In the genomic region with DNA sequence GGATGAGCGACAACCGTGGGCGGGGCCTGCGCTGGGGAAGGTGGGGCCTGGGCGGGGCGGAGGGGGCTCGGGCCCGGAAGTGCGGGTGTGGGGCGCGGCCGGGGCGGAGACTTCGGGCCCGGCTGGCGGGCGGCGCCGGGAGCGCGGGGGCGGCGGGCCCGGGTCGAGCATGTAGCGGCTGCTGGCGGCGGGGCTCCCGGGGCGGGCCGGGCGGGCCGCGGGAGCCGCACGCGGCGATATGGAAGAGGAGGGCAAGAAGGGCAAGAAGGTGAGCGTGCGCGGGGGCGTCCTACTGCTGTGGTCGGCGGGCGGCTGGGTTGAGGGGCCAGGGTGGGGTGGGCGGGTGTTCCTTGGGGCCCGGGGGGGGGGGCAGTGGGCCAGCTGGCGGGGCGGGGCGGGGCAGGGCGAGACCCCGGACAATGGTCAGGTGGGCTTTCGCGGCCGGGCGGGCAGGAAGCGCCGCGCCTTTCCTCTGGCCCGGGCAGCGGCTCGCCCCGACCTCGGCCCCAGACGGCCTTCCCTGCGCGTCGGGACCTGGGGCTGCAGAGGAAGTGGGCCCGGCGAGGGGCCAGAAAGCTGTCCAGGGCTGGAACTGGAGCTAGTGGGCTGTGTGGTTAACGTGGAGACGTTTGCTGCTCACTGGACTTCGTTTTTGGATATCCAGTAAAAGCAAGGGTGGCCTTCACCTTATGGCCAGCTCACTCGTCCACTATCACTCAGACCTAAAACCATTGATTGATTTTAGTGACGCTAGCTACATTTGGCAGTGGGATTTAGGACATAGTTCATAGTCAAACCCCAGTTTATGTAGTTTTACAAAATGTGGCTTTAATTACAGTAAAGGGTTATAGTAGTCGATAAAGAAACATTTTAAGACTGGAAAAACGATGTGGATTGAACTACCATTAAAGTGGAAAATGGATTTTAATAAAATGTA, we compare ENCODE assay signal across 8 cellular contexts. TPM values are rescaled to one million over a fixed set of nuclear protein-coding genes. Genes with fewer than 3 reads are reported as not detected.
A peak's percentile ranks its signal among the peaks of the same experiment; 100 is the strongest.
DNase-seq lines count a peak whose midpoint lies in the region; ATAC-seq and TF ChIP-seq lines count a peak whose summit lies in the region.

TSS of gene CCM2 (plus strand) at position 106 of the 937 bp plus-strand sequence. CDS start at position 239, 133 bp downstream.

- H3K4me1 ChIP-seq in BLaER1 treated with 17β-estradiol and CSF1 and Interleukin-3, amounts not matched to agents 10 nM and 100 nM, result peaks cover 46 to 70% (median 61%) of the 10 kb centered on the region in 10 experiments
- peaks cover 0 to 18% of the 10 kb centered on the region in 2 donors for H3K4me1 ChIP-seq in ascending aorta

- H3K27ac ChIP-seq in BLaER1 treated with 17β-estradiol and CSF1 and Interleukin-3, amounts not matched to agents 10 nM and 100 nM, result peak within 1 kb of the TSS; percentile 78 to 90 (median 86)
- H3K27ac ChIP-seq in ascending aorta, result peak within 1 kb of the TSS; percentile 93 to 96

- TF ChIP-seq CTCF in ascending aorta (IDR thresholded peaks at IDR 0.05), result no peak

- H3K27me3 ChIP-seq in BLaER1 treated with 17β-estradiol and CSF1 and Interleukin-3, amounts not matched to agents 10 nM and 100 nM, result no peaks in the 10 kb centered on the region
- H3K27me3 ChIP-seq in ascending aorta, result no peaks in the 10 kb centered on the region

- peak; percentile 34 for DNase-seq in GM19238 (ENCODE audit: insufficient read length, low spot score)
- peak; percentile 24 for DNase-seq in MV-4-11 (lab: John Stamatoyannopoulos, UW)
- DNase-seq in ascending aorta (ENCODE audit: low spot score in 2 of 2), result peak in 1 of 2 donors; percentile 78
- peak; percentile 54 for DNase-seq in hepatic stellate cell (ENCODE audit: low spot score)
- no peak for DNase-seq in renal cortical epithelial cell (ENCODE audit: low read depth)
- DNase-seq in NCI-H1436 (lab: John Stamatoyannopoulos, UW), result no peak

- H3K9ac ChIP-seq in BLaER1 treated with 17β-estradiol and CSF1 and Interleukin-3, amounts not matched to agents 10 nM and 100 nM, result peak within 1 kb of the TSS; percentile 79 to 93 (median 88)

- H4K20me1 ChIP-seq in BLaER1 treated with 17β-estradiol and CSF1 and Interleukin-3, amounts not matched to agents 10 nM and 100 nM, result peaks cover 21 to 48% (median 44%) of the 10 kb centered on the region in 11 experiments; a peak in 19 of 22 replicates

- intact Hi-C loops in ascending aorta (cut with DNase I), result loop anchor here (1.0 to 2.0 kb wide), 6 partner anchors 88 to 394 kb away; partner anchors contain the start of genes H2AZ2, NACAD, OGDH and PURB

- H3K36me3 ChIP-seq in BLaER1 treated with 17β-estradiol and CSF1 and Interleukin-3, amounts not matched to agents 10 nM and 100 nM, result peaks cover 0 to 11% (median 6%) of the 10 kb centered on the region in 11 experiments; a peak in 9 of 22 replicates
- no peaks in the 10 kb centered on the region for H3K36me3 ChIP-seq in ascending aorta

- H3K4me3 ChIP-seq in BLaER1 treated with 17β-estradiol and CSF1 and Interleukin-3, amounts not matched to agents 10 nM and 100 nM, result peak within 1 kb of the TSS; percentile 70 to 87 (median 80)
- peak within 1 kb of the TSS; percentile 87 to 96 for H3K4me3 ChIP-seq in ascending aorta

- ATAC-seq in HG03097 (IDR thresholded peaks at IDR 0.05; ENCODE audit: low FRiP score, unreplicated experiment), result no peak

- peak within 1 kb of the TSS; percentile 87 to 99 (median 92) for H3K4me2 ChIP-seq in BLaER1 treated with 17β-estradiol and CSF1 and Interleukin-3, amounts not matched to agents 10 nM and 100 nM

- H3K9me3 ChIP-seq in BLaER1 treated with 17β-estradiol and CSF1 and Interleukin-3, amounts not matched to agents 10 nM and 100 nM (replicated peaks in 1 of 11), result no peaks in the 10 kb centered on the region
- no peaks in the 10 kb centered on the region for H3K9me3 ChIP-seq in ascending aorta

RNA-seq across cellular contexts. Expression of gene CCM2, which starts in this region (rescaled TPM):
- total RNA-seq in ascending aorta, result 61.5 TPM
- total RNA-seq in renal cortical epithelial cell, result 52.2 and 69.3 TPM in 2 replicates

Comparison
In these comparisons a context has a peak if more than half of its experiments do, and no peak if none do; other contexts are left out.
1. DNase-seq: peak in GM19238 (single experiment), MV-4-11 (single experiment) and hepatic stellate cell (single experiment); none in renal cortical epithelial cell (single experiment) and NCI-H1436 (single experiment).